ENCODE assay signal across 36 cellular contexts in genomic region chr9:38166501-38166900, GRCh38.
"Had no signal": no experiment of that assay in that cellular context is flagged by ENCODE, and none has a peak within 500 bp of the region (broad histone marks: within the 10 kb centered on the region; RNA-seq: fewer than 3 reads in every experiment).

No MANE protein-coding gene starts in this region.

- H3K4me3 ChIP-seq: MG63 had no signal

- DNase-seq: Karpas-422, Kasumi-1, MG63, MM.1S, MV-4-11, NCI-H1048, NCI-H1092, NCI-H1092 treated with DMSO at 0.1 percent for 48 hours, NCI-H1105, NCI-H1105 treated with DMSO at 0.1 percent for 48 hours, NCI-H1417, NCI-H1417 treated with DMSO at 0.1 percent for 48 hours, NCI-H1436, NCI-H1436 treated with DMSO at 0.1 percent for 48 hours, NCI-H146, NCI-H1694, NCI-H1694 treated with DMSO at 0.1 percent for 48 hours, NCI-H187, NCI-H187 treated with DMSO at 0.1 percent for 48 hours, NCI-H1930, NCI-H2029, NCI-H2029 treated with DMSO at 0.1 percent for 48 hours, NCI-H2081, NCI-H2081 treated with DMSO at 0.1 percent for 48 hours, NCI-H2107, NCI-H2171, NCI-H2171 treated with DMSO at 0.1 percent for 48 hours, NCI-H2227 treated with DMSO at 0.1 percent for 48 hours, NCI-H226, NCI-H345, NCI-H446, NCI-H446 treated with DMSO at 0.1 percent for 48 hours, NCI-H510A, NCI-H510A treated with DMSO at 0.1 percent for 48 hours, NCI-H524, NCI-H524 treated with DMSO at 0.1 percent for 48 hours had no signal

- H3K27me3 ChIP-seq: MG63 had no signal

- H3K36me3 ChIP-seq: MG63 had no signal
